In the genomic region with DNA sequence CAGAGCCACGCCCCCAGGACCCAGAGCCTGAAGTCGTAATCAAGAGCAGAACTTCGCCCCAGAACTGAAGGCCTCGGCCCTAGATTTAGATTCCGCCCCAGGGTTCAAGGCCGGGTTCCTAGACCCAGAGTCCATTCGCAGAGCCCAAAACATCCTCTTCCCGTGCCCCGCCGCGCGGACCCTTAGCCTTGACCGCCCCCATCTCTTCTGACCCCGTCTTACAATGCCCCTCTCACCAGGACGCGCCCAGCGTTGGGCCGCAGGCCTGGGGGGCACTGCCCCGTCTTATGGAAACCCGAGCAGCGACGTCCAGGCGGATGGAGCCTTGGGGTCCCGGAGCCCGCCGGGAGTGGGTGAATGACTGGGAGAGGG, we compare ENCODE assay signal across 1 cellular context.
TF ChIP-seq lines count a peak whose summit lies in the region.

No MANE protein-coding gene starts in this region.

TF ChIP-seq in HepG2, 621 proteins besides CTCF, POLR2A, EP300 and RAD21 (continued from another document and continues in another):
- TF ChIP-seq, protein P1, sequence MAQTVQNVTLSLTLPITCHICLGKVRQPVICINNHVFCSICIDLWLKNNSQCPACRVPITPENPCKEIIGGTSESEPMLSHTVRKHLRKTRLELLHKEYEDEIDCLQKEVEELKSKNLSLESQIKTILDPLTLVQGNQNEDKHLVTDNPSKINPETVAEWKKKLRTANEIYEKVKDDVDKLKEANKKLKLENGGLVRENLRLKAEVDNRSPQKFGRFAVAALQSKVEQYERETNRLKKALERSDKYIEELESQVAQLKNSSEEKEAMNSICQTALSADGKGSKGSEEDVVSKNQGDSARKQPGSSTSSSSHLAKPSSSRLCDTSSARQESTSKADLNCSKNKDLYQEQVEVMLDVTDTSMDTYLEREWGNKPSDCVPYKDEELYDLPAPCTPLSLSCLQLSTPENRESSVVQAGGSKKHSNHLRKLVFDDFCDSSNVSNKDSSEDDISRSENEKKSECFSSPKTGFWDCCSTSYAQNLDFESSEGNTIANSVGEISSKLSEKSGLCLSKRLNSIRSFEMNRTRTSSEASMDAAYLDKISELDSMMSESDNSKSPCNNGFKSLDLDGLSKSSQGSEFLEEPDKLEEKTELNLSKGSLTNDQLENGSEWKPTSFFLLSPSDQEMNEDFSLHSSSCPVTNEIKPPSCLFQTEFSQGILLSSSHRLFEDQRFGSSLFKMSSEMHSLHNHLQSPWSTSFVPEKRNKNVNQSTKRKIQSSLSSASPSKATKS (CRISPR knock-in tag; IDR thresholded peaks at IDR 0.05), result no peak
- no peak for TF ChIP-seq TSC22D2 (CRISPR knock-in tag; IDR thresholded peaks at IDR 0.05; ENCODE audit: borderline replicate concordance)
- no peak for TF ChIP-seq MAZ (IDR thresholded peaks at IDR 0.05; ENCODE audit: borderline replicate concordance, low read depth, low read length)
- TF ChIP-seq MAZ (CRISPR knock-in tag; IDR thresholded peaks at IDR 0.05; ENCODE audit: low read depth), result no peak
- no peak for TF ChIP-seq PAF1 (CRISPR knock-in tag; IDR thresholded peaks at IDR 0.05)
- TF ChIP-seq, protein P2, sequence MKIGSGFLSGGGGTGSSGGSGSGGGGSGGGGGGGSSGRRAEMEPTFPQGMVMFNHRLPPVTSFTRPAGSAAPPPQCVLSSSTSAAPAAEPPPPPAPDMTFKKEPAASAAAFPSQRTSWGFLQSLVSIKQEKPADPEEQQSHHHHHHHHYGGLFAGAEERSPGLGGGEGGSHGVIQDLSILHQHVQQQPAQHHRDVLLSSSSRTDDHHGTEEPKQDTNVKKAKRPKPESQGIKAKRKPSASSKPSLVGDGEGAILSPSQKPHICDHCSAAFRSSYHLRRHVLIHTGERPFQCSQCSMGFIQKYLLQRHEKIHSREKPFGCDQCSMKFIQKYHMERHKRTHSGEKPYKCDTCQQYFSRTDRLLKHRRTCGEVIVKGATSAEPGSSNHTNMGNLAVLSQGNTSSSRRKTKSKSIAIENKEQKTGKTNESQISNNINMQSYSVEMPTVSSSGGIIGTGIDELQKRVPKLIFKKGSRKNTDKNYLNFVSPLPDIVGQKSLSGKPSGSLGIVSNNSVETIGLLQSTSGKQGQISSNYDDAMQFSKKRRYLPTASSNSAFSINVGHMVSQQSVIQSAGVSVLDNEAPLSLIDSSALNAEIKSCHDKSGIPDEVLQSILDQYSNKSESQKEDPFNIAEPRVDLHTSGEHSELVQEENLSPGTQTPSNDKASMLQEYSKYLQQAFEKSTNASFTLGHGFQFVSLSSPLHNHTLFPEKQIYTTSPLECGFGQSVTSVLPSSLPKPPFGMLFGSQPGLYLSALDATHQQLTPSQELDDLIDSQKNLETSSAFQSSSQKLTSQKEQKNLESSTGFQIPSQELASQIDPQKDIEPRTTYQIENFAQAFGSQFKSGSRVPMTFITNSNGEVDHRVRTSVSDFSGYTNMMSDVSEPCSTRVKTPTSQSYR (CRISPR knock-in tag; IDR thresholded peaks at IDR 0.05; ENCODE audit: borderline replicate concordance), result no peak
- no peak for TF ChIP-seq ZNF30 (CRISPR knock-in tag; IDR thresholded peaks at IDR 0.05)
- TF ChIP-seq TEAD3 (CRISPR knock-in tag; optimal IDR thresholded peaks at IDR 0.05; ENCODE audit: borderline replicate concordance), result peak; percentile 1
- TF ChIP-seq ZNF253 (CRISPR knock-in tag; IDR thresholded peaks at IDR 0.05; ENCODE audit: borderline replicate concordance), result no peak
- no peak for TF ChIP-seq CHD2 (IDR thresholded peaks at IDR 0.05; ENCODE audit: low read depth, low read length)
- TF ChIP-seq ZNF496 (CRISPR knock-in tag; IDR thresholded peaks at IDR 0.05; ENCODE audit: insufficient replicate concordance), result no peak
- no peak for TF ChIP-seq ZNF121 (CRISPR knock-in tag; IDR thresholded peaks at IDR 0.05)
- TF ChIP-seq REXO4 (CRISPR knock-in tag; IDR thresholded peaks at IDR 0.05; ENCODE audit: borderline replicate concordance), result no peak
- TF ChIP-seq, protein P3, sequence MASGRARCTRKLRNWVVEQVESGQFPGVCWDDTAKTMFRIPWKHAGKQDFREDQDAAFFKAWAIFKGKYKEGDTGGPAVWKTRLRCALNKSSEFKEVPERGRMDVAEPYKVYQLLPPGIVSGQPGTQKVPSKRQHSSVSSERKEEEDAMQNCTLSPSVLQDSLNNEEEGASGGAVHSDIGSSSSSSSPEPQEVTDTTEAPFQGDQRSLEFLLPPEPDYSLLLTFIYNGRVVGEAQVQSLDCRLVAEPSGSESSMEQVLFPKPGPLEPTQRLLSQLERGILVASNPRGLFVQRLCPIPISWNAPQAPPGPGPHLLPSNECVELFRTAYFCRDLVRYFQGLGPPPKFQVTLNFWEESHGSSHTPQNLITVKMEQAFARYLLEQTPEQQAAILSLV (CRISPR knock-in tag; IDR thresholded peaks at IDR 0.05; ENCODE audit: borderline replicate concordance), result no peak; the same call in 1 of the 2 replicates
- no peak for TF ChIP-seq ZNF432 (CRISPR knock-in tag; IDR thresholded peaks at IDR 0.05; ENCODE audit: borderline replicate concordance)
- no peak for TF ChIP-seq YY1 (IDR thresholded peaks at IDR 0.05; ENCODE audit: insufficient read depth, insufficient replicate concordance, low read depth, low read length)
- TF ChIP-seq LCORL (IDR thresholded peaks at IDR 0.05), result no peak
- no peak for TF ChIP-seq LCORL (CRISPR knock-in tag; IDR thresholded peaks at IDR 0.05)
- TF ChIP-seq ATRX (CRISPR knock-in tag; IDR thresholded peaks at IDR 0.05; ENCODE audit: borderline replicate concordance), result no peak
- no peak for TF ChIP-seq MEIS2 (CRISPR knock-in tag; IDR thresholded peaks at IDR 0.05)
- TF ChIP-seq ZNF878 (CRISPR knock-in tag; IDR thresholded peaks at IDR 0.05), result no peak
- TF ChIP-seq ZNF251 (CRISPR knock-in tag; IDR thresholded peaks at IDR 0.05), result no peak
- no peak for TF ChIP-seq ZSCAN31 (CRISPR knock-in tag; IDR thresholded peaks at IDR 0.05; ENCODE audit: low read depth)
- no peak for TF ChIP-seq ZNF333 (CRISPR knock-in tag; IDR thresholded peaks at IDR 0.05; ENCODE audit: borderline replicate concordance)
- TF ChIP-seq TBL1XR1 (IDR thresholded peaks at IDR 0.05; ENCODE audit: borderline replicate concordance, low read length, partially characterized antibody), result no peak
- TF ChIP-seq, protein P4, sequence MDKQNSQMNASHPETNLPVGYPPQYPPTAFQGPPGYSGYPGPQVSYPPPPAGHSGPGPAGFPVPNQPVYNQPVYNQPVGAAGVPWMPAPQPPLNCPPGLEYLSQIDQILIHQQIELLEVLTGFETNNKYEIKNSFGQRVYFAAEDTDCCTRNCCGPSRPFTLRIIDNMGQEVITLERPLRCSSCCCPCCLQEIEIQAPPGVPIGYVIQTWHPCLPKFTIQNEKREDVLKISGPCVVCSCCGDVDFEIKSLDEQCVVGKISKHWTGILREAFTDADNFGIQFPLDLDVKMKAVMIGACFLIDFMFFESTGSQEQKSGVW (CRISPR knock-in tag; IDR thresholded peaks at IDR 0.05; ENCODE audit: borderline replicate concordance), result no peak
- TF ChIP-seq, protein P5, sequence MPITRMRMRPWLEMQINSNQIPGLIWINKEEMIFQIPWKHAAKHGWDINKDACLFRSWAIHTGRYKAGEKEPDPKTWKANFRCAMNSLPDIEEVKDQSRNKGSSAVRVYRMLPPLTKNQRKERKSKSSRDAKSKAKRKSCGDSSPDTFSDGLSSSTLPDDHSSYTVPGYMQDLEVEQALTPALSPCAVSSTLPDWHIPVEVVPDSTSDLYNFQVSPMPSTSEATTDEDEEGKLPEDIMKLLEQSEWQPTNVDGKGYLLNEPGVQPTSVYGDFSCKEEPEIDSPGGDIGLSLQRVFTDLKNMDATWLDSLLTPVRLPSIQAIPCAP (CRISPR knock-in tag; IDR thresholded peaks at IDR 0.05; ENCODE audit: low read depth), result no peak
- TF ChIP-seq, protein P6, sequence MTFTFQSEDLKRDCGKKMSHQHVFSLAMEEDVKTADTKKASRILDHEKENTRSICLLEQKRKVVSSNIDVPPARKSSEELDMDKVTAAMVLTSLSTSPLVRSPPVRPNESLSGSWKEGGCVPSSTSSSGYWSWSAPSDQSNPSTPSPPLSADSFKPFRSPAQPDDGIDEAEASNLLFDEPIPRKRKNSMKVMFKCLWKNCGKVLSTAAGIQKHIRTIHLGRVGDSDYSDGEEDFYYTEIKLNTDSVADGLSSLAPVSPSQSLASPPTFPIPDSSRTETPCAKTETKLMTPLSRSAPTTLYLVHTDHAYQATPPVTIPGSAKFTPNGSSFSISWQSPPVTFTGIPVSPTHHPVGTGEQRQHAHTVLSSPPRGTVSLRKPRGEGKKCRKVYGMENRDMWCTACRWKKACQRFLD (CRISPR knock-in tag; IDR thresholded peaks at IDR 0.05; ENCODE audit: borderline replicate concordance), result 0 out of 2 replicates have a peak, but pooled peaks have one; percentile 71
- no peak for TF ChIP-seq TMF1 (CRISPR knock-in tag; IDR thresholded peaks at IDR 0.05; ENCODE audit: low read depth)
- no peak for TF ChIP-seq HNRNPH1 (optimal IDR thresholded peaks at IDR 0.05; ENCODE audit: low read depth, low read length)
- TF ChIP-seq, protein P7, sequence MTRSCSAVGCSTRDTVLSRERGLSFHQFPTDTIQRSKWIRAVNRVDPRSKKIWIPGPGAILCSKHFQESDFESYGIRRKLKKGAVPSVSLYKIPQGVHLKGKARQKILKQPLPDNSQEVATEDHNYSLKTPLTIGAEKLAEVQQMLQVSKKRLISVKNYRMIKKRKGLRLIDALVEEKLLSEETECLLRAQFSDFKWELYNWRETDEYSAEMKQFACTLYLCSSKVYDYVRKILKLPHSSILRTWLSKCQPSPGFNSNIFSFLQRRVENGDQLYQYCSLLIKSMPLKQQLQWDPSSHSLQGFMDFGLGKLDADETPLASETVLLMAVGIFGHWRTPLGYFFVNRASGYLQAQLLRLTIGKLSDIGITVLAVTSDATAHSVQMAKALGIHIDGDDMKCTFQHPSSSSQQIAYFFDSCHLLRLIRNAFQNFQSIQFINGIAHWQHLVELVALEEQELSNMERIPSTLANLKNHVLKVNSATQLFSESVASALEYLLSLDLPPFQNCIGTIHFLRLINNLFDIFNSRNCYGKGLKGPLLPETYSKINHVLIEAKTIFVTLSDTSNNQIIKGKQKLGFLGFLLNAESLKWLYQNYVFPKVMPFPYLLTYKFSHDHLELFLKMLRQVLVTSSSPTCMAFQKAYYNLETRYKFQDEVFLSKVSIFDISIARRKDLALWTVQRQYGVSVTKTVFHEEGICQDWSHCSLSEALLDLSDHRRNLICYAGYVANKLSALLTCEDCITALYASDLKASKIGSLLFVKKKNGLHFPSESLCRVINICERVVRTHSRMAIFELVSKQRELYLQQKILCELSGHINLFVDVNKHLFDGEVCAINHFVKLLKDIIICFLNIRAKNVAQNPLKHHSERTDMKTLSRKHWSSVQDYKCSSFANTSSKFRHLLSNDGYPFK (CRISPR knock-in tag; IDR thresholded peaks at IDR 0.05; ENCODE audit: borderline replicate concordance), result peak; percentile 7; the same call in 1 of the 2 replicates
- TF ChIP-seq ZNF180 (CRISPR knock-in tag; IDR thresholded peaks at IDR 0.05; ENCODE audit: borderline replicate concordance, low read depth), result no peak
- TF ChIP-seq, protein P8, sequence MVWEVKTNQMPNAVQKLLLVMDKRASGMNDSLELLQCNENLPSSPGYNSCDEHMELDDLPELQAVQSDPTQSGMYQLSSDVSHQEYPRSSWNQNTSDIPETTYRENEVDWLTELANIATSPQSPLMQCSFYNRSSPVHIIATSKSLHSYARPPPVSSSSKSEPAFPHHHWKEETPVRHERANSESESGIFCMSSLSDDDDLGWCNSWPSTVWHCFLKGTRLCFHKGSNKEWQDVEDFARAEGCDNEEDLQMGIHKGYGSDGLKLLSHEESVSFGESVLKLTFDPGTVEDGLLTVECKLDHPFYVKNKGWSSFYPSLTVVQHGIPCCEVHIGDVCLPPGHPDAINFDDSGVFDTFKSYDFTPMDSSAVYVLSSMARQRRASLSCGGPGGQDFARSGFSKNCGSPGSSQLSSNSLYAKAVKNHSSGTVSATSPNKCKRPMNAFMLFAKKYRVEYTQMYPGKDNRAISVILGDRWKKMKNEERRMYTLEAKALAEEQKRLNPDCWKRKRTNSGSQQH (CRISPR knock-in tag; IDR thresholded peaks at IDR 0.05; ENCODE audit: low read depth), result no peak
- TF ChIP-seq, protein P9, sequence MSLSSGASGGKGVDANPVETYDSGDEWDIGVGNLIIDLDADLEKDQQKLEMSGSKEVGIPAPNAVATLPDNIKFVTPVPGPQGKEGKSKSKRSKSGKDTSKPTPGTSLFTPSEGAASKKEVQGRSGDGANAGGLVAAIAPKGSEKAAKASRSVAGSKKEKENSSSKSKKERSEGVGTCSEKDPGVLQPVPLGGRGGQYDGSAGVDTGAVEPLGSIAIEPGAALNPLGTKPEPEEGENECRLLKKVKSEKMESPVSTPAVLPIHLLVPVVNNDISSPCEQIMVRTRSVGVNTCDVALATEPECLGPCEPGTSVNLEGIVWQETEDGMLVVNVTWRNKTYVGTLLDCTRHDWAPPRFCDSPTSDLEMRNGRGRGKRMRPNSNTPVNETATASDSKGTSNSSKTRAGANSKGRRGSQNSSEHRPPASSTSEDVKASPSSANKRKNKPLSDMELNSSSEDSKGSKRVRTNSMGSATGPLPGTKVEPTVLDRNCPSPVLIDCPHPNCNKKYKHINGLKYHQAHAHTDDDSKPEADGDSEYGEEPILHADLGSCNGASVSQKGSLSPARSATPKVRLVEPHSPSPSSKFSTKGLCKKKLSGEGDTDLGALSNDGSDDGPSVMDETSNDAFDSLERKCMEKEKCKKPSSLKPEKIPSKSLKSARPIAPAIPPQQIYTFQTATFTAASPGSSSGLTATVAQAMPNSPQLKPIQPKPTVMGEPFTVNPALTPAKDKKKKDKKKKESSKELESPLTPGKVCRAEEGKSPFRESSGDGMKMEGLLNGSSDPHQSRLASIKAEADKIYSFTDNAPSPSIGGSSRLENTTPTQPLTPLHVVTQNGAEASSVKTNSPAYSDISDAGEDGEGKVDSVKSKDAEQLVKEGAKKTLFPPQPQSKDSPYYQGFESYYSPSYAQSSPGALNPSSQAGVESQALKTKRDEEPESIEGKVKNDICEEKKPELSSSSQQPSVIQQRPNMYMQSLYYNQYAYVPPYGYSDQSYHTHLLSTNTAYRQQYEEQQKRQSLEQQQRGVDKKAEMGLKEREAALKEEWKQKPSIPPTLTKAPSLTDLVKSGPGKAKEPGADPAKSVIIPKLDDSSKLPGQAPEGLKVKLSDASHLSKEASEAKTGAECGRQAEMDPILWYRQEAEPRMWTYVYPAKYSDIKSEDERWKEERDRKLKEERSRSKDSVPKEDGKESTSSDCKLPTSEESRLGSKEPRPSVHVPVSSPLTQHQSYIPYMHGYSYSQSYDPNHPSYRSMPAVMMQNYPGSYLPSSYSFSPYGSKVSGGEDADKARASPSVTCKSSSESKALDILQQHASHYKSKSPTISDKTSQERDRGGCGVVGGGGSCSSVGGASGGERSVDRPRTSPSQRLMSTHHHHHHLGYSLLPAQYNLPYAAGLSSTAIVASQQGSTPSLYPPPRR (CRISPR knock-in tag; IDR thresholded peaks at IDR 0.05; ENCODE audit: borderline replicate concordance), result no peak
- TF ChIP-seq HOXA9 (CRISPR knock-in tag; IDR thresholded peaks at IDR 0.05; ENCODE audit: borderline replicate concordance), result no peak
- TF ChIP-seq ZNF850 (CRISPR knock-in tag; conservative IDR thresholded peaks at IDR 0.05), result no peak
